In the genomic region with DNA sequence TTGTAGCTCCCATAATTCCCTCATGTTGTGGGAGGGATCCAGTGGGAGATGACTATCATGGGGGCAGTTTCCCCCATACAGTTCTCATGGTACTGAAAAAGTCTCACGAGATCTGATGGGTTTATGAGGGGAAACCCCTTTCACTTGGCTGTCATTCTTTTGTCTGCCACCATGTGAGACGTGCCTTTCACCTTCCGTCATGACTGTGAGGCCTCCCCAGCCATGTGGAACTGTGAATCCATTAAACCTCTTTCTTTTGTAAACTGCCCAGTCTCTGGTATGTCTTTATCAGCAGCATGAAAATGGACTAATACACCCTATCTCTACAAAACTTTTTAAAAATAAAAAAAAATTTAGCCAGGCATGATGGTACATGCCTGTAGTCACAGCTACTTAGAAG, we compare ENCODE assay signal across 26 cellular contexts. TPM values are rescaled to one million over a fixed set of nuclear protein-coding genes. Genes with fewer than 3 reads are reported as not detected.
DNase-seq lines count a peak whose midpoint lies in the region; ATAC-seq, FAIRE-seq and TF ChIP-seq lines count a peak whose summit lies in the region.
"Had no signal": no experiment of that assay in that cellular context is flagged by ENCODE, and none has a peak within 500 bp of the region (broad histone marks: within the 10 kb centered on the region; RNA-seq: fewer than 3 reads in every experiment).

No MANE protein-coding gene starts in this region.

- H3K4me2 ChIP-seq in HepG2 (ENCODE audit: low read depth, low read length): no peak overlapping the region
- H3K4me2 ChIP-seq: A549 had no signal

- no peak overlapping the region for H2AFZ ChIP-seq in HepG2 (ENCODE audit: low read length)

- no peak for ATAC-seq in HepG2
- ATAC-seq in right lobe of liver: no peak
- no peak for ATAC-seq in HG03025 (IDR thresholded peaks at IDR 0.05; ENCODE audit: low FRiP score, unreplicated experiment)
- ATAC-seq: A549 had no signal

- peaks cover 34% of the 10 kb centered on the region for H3K4me1 ChIP-seq in HepG2 (ENCODE audit: insufficient read depth, low read length)
- H3K4me1 ChIP-seq in right lobe of liver: no peaks in the 10 kb centered on the region
- H3K4me1 ChIP-seq: A549, BE2C, HAP-1 had no signal

- in situ Hi-C loops in HepG2 (cut with HindIII; ENCODE audit: extremely low pct_ligation_motif_present, low pct_unique_long_range_greater_than_20kb): no loop called here

- TF ChIP-seq CTCF in HepG2 (CRISPR knock-in tag; IDR thresholded peaks at IDR 0.05) (no peak), right lobe of liver (IDR thresholded peaks at IDR 0.05) (no peak)

- intact Hi-C loops in activated CD4-positive, alpha-beta T cell treated with anti-CD3 and anti-CD28 coated beads, Interleukin-2, amount 10 ng/mL, durations not matched to agents 24 days and 14 days (cut with micrococcal nuclease): no loop called here
- intact Hi-C loops in HepG2 (cut with micrococcal nuclease; ENCODE audit: unreplicated experiment): no loop called here
- intact Hi-C loops in right lobe of liver (cut with DNase I): no loop called here

- H3K9me3 ChIP-seq in HepG2 (ENCODE audit: low read length): no peaks in the 10 kb centered on the region
- no peaks in the 10 kb centered on the region for H3K9me3 ChIP-seq in right lobe of liver
- H3K9me3 ChIP-seq: A549; BE2C; BLaER1 treated with 17β-estradiol and CSF1 and Interleukin-3, amounts not matched to agents 10 nM and 100 nM; HAP-1 had no signal

- H3K36me3 ChIP-seq in HepG2 (replicated peaks in 1 of 2; ENCODE audit: control insufficient read depth in 1 of 2, insufficient read depth in 2 of 2, low read length in 2 of 2) (no peaks in the 10 kb centered on the region), right lobe of liver (no peaks in the 10 kb centered on the region)
- H3K36me3 ChIP-seq: BE2C; BLaER1 treated with 17β-estradiol and CSF1 and Interleukin-3, amounts not matched to agents 10 nM and 100 nM; HAP-1 had no signal

- TF ChIP-seq EP300 in HepG2 (IDR thresholded peaks at IDR 0.05; ENCODE audit: low read depth in 2 of 2, low read length in 2 of 2): no peak
- no peak for TF ChIP-seq EP300 in HepG2 (CRISPR knock-in tag; IDR thresholded peaks at IDR 0.05; ENCODE audit: borderline replicate concordance)

- CTCF ChIA-PET in HepG2 (lab: Yijun Ruan, JAX; ENCODE audit: low intra/inter-chr PET ratio, low total read pairs): no interaction called here

- no peak for DNase-seq in activated CD4-positive, alpha-beta T cell treated with anti-CD3 and anti-CD28 coated beads, Interleukin-2, amount 10 ng/mL, durations not matched to agents 24 days and 14 days
- no peak for DNase-seq in activated CD4-positive, alpha-beta T cell treated with anti-CD3 and anti-CD28 coated beads for 4 hours
- DNase-seq in HepG2 (ENCODE audit: low spot score) (no peak), right lobe of liver (no peak), left kidney (ENCODE audit: low read depth, low spot score) (peak; percentile 67)
- no peak for DNase-seq in central memory CD4-positive, alpha-beta T cell
- DNase-seq: 8988T; ACHN; AML-193; BE2C; CD4-positive, alpha-beta T cell; CD8-positive, alpha-beta memory T cell; DMS 273 treated with DMSO at 0.1 percent for 48 hours; DMS79; EL; GDM1; GOT3; HFFc6 had no signal

- peak overlapping the region; percentile 34 for H3K27ac Mint-ChIP-seq in activated CD4-positive, alpha-beta T cell treated with anti-CD3 and anti-CD28 coated beads, Interleukin-2, amount 10 ng/mL, durations not matched to agents 24 days and 14 days
- H3K27ac Mint-ChIP-seq: CD14-positive monocyte; CD4-positive, alpha-beta T cell; HFFc6 had no signal

- no peaks in the 10 kb centered on the region for H3K9me3 Mint-ChIP-seq in activated CD4-positive, alpha-beta T cell treated with anti-CD3 and anti-CD28 coated beads, Interleukin-2, amount 10 ng/mL, durations not matched to agents 24 days and 14 days
- H3K9me3 Mint-ChIP-seq: CD4-positive, alpha-beta T cell; CD8-positive, alpha-beta memory T cell; HFFc6 had no signal

- TF ChIP-seq POLR2A in HepG2 (IDR thresholded peaks at IDR 0.05; ENCODE audit: insufficient read depth in 1 of 2, low read depth in 2 of 2, low read length in 2 of 2) (no peak), right lobe of liver (IDR thresholded peaks at IDR 0.05) (no peak)

- FAIRE-seq in HepG2 (lab: Jason Lieb, UNC): no peak
- FAIRE-seq: A549, D721Med, GM12891, H54 had no signal

- no peak overlapping the region for H3K4me3 Mint-ChIP-seq in activated CD4-positive, alpha-beta T cell treated with anti-CD3 and anti-CD28 coated beads, Interleukin-2, amount 10 ng/mL, durations not matched to agents 24 days and 14 days
- H3K4me3 Mint-ChIP-seq: CD14-positive monocyte; CD4-positive, alpha-beta T cell; CD8-positive, alpha-beta memory T cell; HFFc6 had no signal

- TF ChIP-seq RAD21 in HepG2 (CRISPR knock-in tag; IDR thresholded peaks at IDR 0.05): no peak

- peaks cover 4% of the 10 kb centered on the region for H3K4me1 Mint-ChIP-seq in activated CD4-positive, alpha-beta T cell treated with anti-CD3 and anti-CD28 coated beads, Interleukin-2, amount 10 ng/mL, durations not matched to agents 24 days and 14 days
- H3K4me1 Mint-ChIP-seq: CD8-positive, alpha-beta memory T cell had no signal

- POLR2A ChIA-PET in HepG2 (lab: Yijun Ruan, JAX): interaction anchor here (1.3 to 1.6 kb wide), 2 partner anchors 24 to 90 kb away, joined by 4 read pairs; a partner anchor contains a TSS

- no TSS peak for BruUV-seq in HepG2 (replicated peaks; lab: Mats Ljungman, UMichigan)

- no peaks in the 10 kb centered on the region for H4K20me1 ChIP-seq in HepG2 (ENCODE audit: insufficient read depth, low read length)
- H4K20me1 ChIP-seq: BLaER1 treated with 17β-estradiol and CSF1 and Interleukin-3, amounts not matched to agents 10 nM and 100 nM had no signal

- H3K27ac ChIP-seq in HepG2 (ENCODE audit: extremely low read length, insufficient read depth, low read length) (no peak overlapping the region), right lobe of liver (no peak overlapping the region)
- H3K27ac ChIP-seq: A549; BLaER1 treated with 17β-estradiol and CSF1 and Interleukin-3, amounts not matched to agents 10 nM and 100 nM had no signal

- no peak overlapping the region for H3K9ac ChIP-seq in HepG2 (ENCODE audit: insufficient read depth, low read depth, low read length)
- H3K9ac ChIP-seq: BLaER1 treated with 17β-estradiol and CSF1 and Interleukin-3, amounts not matched to agents 10 nM and 100 nM had no signal

- no peaks in the 10 kb centered on the region for H3K36me3 Mint-ChIP-seq in activated CD4-positive, alpha-beta T cell treated with anti-CD3 and anti-CD28 coated beads, Interleukin-2, amount 10 ng/mL, durations not matched to agents 24 days and 14 days (ENCODE audit: low read depth)
- H3K36me3 Mint-ChIP-seq: CD14-positive monocyte; CD8-positive, alpha-beta memory T cell had no signal

- H3K27me3 Mint-ChIP-seq in activated CD4-positive, alpha-beta T cell treated with anti-CD3 and anti-CD28 coated beads, Interleukin-2, amount 10 ng/mL, durations not matched to agents 24 days and 14 days: peaks cover 34% of the 10 kb centered on the region

- WGBS in HepG2 (ENCODE audit: low lambda C conversion rate): 71% methylated on average over 3 of the region's 3 CpGs
- 78% methylated on average over 3 of the region's 3 CpGs for WGBS in right lobe of liver (ENCODE audit: insufficient coverage, low coverage, low lambda C conversion rate, missing lambda C conversion rate)

- no peaks in the 10 kb centered on the region; a peak in 1 of 5 replicates for H3K27me3 ChIP-seq in HepG2 (ENCODE audit: control insufficient read depth in 1 of 2, insufficient read depth in 2 of 2, low read length in 2 of 2)
- no peaks in the 10 kb centered on the region for H3K27me3 ChIP-seq in right lobe of liver
- H3K27me3 ChIP-seq: BE2C had no signal

- H3K4me3 ChIP-seq in HepG2 (replicated peaks in 1 of 3; ENCODE audit: insufficient read depth in 1 of 3, low read depth in 2 of 3, low read length in 3 of 3) (no peak overlapping the region), right lobe of liver (no peak overlapping the region)
- H3K4me3 ChIP-seq: A549; BLaER1 treated with 17β-estradiol and CSF1 and Interleukin-3, amounts not matched to agents 10 nM and 100 nM; HAP-1 had no signal

- no peaks in the 10 kb centered on the region for H3K79me2 ChIP-seq in HepG2 (ENCODE audit: insufficient read depth, low read length)

RNA-seq across cellular contexts. Expression of a gene that starts 6.2 kb away (rescaled TPM):
- 0.05 and 0.07 TPM in 2 replicates for total RNA-seq in activated CD4-positive, alpha-beta T cell treated with anti-CD3 and anti-CD28 coated beads, Interleukin-2, amount 10 ng/mL, durations not matched to agents 24 days and 14 days
- 0.83 and 1.1 TPM in 2 replicates for total RNA-seq in HepG2 (2016; rRNA removed; fragmentation: Illumina TruSeq; extraction: Trizol)
- total RNA-seq in HepG2 (2016; cell fraction: cytosol; rRNA removed; fragmentation: Illumina TruSeq; extraction: Trizol; ENCODE audit: low read depth): 0.09 and 0.10 TPM in 2 replicates
- total RNA-seq in HepG2 (2016; cell fraction: insoluble cytoplasmic fraction; rRNA removed; fragmentation: Illumina TruSeq; extraction: Trizol): 0.67 and 0.91 TPM in 2 replicates
- 0.28 and 0.34 TPM in 2 replicates for total RNA-seq in HepG2 (2016; cell fraction: membrane; rRNA removed; fragmentation: Illumina TruSeq; extraction: Trizol)
- 0.81 TPM in 2 replicates for total RNA-seq in HepG2 (2016; cell fraction: nucleus; rRNA removed; fragmentation: Illumina TruSeq; extraction: Trizol)
- polyA plus RNA-seq in HepG2 (2011; rRNA removed): 0.87 and 1.4 TPM in 2 replicates
- polyA plus RNA-seq in HepG2 (2011; cell fraction: cytosol; rRNA removed): 0.77 and 0.94 TPM in 2 replicates
- polyA plus RNA-seq in HepG2 (2011; cell fraction: nucleus; rRNA removed): 1.7 and 2.6 TPM in 2 replicates
- 0.81 and 0.91 TPM in 2 replicates for polyA plus RNA-seq in HepG2 (2012)
- polyA plus RNA-seq in HepG2 (2016; cell fraction: cytosol; fragmentation: Illumina TruSeq; extraction: Trizol; ENCODE audit: low read depth): 0.05 TPM in 1 of 2 replicates, not detected in the other
- polyA plus RNA-seq in HepG2 (2016; cell fraction: insoluble cytoplasmic fraction; fragmentation: Illumina TruSeq; extraction: Trizol; ENCODE audit: low read depth): 0.34 and 0.68 TPM in 2 replicates
- polyA plus RNA-seq in HepG2 (2016; cell fraction: membrane; fragmentation: Illumina TruSeq; extraction: Trizol; ENCODE audit: low read depth): 0.08 and 0.13 TPM in 2 replicates
- polyA plus RNA-seq in HepG2 (2016; cell fraction: nucleus; fragmentation: Illumina TruSeq; extraction: Trizol; ENCODE audit: insufficient read depth, low read depth): 1.6 and 1.7 TPM in 2 replicates
- 0.56 and 2.3 TPM in 2 replicates for polyA minus RNA-seq in HepG2 (2011; rRNA and poly(A)+ RNA removed; ENCODE audit: low replicate concordance)
- polyA minus RNA-seq in HepG2 (2011; cell fraction: cytosol; rRNA and poly(A)+ RNA removed): 0.79 and 0.89 TPM in 2 replicates
- polyA minus RNA-seq in HepG2 (2011; cell fraction: nucleus; rRNA and poly(A)+ RNA removed): 0.77 and 1.1 TPM in 2 replicates
- total RNA-seq in right lobe of liver: under 1 TPM; 0.06 to 0.42 (median 0.12) TPM

RNA-seq across cellular contexts. Expression of a gene that starts 36.7 kb away (rescaled TPM):
- total RNA-seq in activated CD4-positive, alpha-beta T cell treated with anti-CD3 and anti-CD28 coated beads, Interleukin-2, amount 10 ng/mL, durations not matched to agents 24 days and 14 days: 29.5 and 30.3 TPM in 2 replicates
- total RNA-seq in HepG2 (2016; rRNA removed; fragmentation: Illumina TruSeq; extraction: Trizol) (26.8 and 27.9 TPM in 2 replicates), right lobe of liver (10 to 100 TPM; 11.1 to 27.0 (median 12.3) TPM)
- 17.3 and 18.4 TPM in 2 replicates for total RNA-seq in HepG2 (2016; cell fraction: cytosol; rRNA removed; fragmentation: Illumina TruSeq; extraction: Trizol; ENCODE audit: low read depth)
- total RNA-seq in HepG2 (2016; cell fraction: insoluble cytoplasmic fraction; rRNA removed; fragmentation: Illumina TruSeq; extraction: Trizol): 21.1 and 25.4 TPM in 2 replicates
- 36.4 and 39.9 TPM in 2 replicates for total RNA-seq in HepG2 (2016; cell fraction: membrane; rRNA removed; fragmentation: Illumina TruSeq; extraction: Trizol)
- total RNA-seq in HepG2 (2016; cell fraction: nucleus; rRNA removed; fragmentation: Illumina TruSeq; extraction: Trizol): 13.2 and 14.4 TPM in 2 replicates
- 42.0 and 48.5 TPM in 2 replicates for polyA plus RNA-seq in HepG2 (2011; rRNA removed)
- polyA plus RNA-seq in HepG2 (2011; cell fraction: cytosol; rRNA removed): 38.1 and 38.8 TPM in 2 replicates
- polyA plus RNA-seq in HepG2 (2011; cell fraction: nucleus; rRNA removed): 36.5 and 41.2 TPM in 2 replicates
- 23.6 and 24.0 TPM in 2 replicates for polyA plus RNA-seq in HepG2 (2012)
- 15.6 and 18.2 TPM in 2 replicates for polyA plus RNA-seq in HepG2 (2016; cell fraction: cytosol; fragmentation: Illumina TruSeq; extraction: Trizol; ENCODE audit: low read depth)
- 26.9 and 33.5 TPM in 2 replicates for polyA plus RNA-seq in HepG2 (2016; cell fraction: insoluble cytoplasmic fraction; fragmentation: Illumina TruSeq; extraction: Trizol; ENCODE audit: low read depth)
- 35.0 and 37.3 TPM in 2 replicates for polyA plus RNA-seq in HepG2 (2016; cell fraction: membrane; fragmentation: Illumina TruSeq; extraction: Trizol; ENCODE audit: low read depth)
- 29.9 and 31.9 TPM in 2 replicates for polyA plus RNA-seq in HepG2 (2016; cell fraction: nucleus; fragmentation: Illumina TruSeq; extraction: Trizol; ENCODE audit: insufficient read depth, low read depth)
- polyA minus RNA-seq in HepG2 (2011; rRNA and poly(A)+ RNA removed; ENCODE audit: low replicate concordance): 47.3 TPM in 2 replicates
- 15.6 and 18.5 TPM in 2 replicates for polyA minus RNA-seq in HepG2 (2011; cell fraction: cytosol; rRNA and poly(A)+ RNA removed)
- polyA minus RNA-seq in HepG2 (2011; cell fraction: nucleus; rRNA and poly(A)+ RNA removed): 15.3 and 17.8 TPM in 2 replicates

RNA-seq across cellular contexts. Expression of a gene that starts 39.4 kb away (rescaled TPM):
- 121 and 128 TPM in 2 replicates for total RNA-seq in activated CD4-positive, alpha-beta T cell treated with anti-CD3 and anti-CD28 coated beads, Interleukin-2, amount 10 ng/mL, durations not matched to agents 24 days and 14 days
- 132 and 179 TPM in 2 replicates for total RNA-seq in HepG2 (2016; rRNA removed; fragmentation: Illumina TruSeq; extraction: Trizol)
- 46.7 and 51.0 TPM in 2 replicates for total RNA-seq in HepG2 (2016; cell fraction: cytosol; rRNA removed; fragmentation: Illumina TruSeq; extraction: Trizol; ENCODE audit: low read depth)
- 140 and 190 TPM in 2 replicates for total RNA-seq in HepG2 (2016; cell fraction: insoluble cytoplasmic fraction; rRNA removed; fragmentation: Illumina TruSeq; extraction: Trizol)
- 65.8 and 75.9 TPM in 2 replicates for total RNA-seq in HepG2 (2016; cell fraction: membrane; rRNA removed; fragmentation: Illumina TruSeq; extraction: Trizol)
- 79.3 and 85.4 TPM in 2 replicates for total RNA-seq in HepG2 (2016; cell fraction: nucleus; rRNA removed; fragmentation: Illumina TruSeq; extraction: Trizol)
- 47.7 and 54.7 TPM in 2 replicates for polyA plus RNA-seq in HepG2 (2011; rRNA removed)
- polyA plus RNA-seq in HepG2 (2011; cell fraction: cytosol; rRNA removed): 23.0 and 30.1 TPM in 2 replicates
- 24.7 and 29.9 TPM in 2 replicates for polyA plus RNA-seq in HepG2 (2011; cell fraction: nucleus; rRNA removed)
- polyA plus RNA-seq in HepG2 (2012): 75.2 and 76.1 TPM in 2 replicates
- 45.0 and 48.2 TPM in 2 replicates for polyA plus RNA-seq in HepG2 (2016; cell fraction: cytosol; fragmentation: Illumina TruSeq; extraction: Trizol; ENCODE audit: low read depth)
- 221 and 228 TPM in 2 replicates for polyA plus RNA-seq in HepG2 (2016; cell fraction: insoluble cytoplasmic fraction; fragmentation: Illumina TruSeq; extraction: Trizol; ENCODE audit: low read depth)
- polyA plus RNA-seq in HepG2 (2016; cell fraction: membrane; fragmentation: Illumina TruSeq; extraction: Trizol; ENCODE audit: low read depth): 64.6 and 70.7 TPM in 2 replicates
- 97.9 and 98.9 TPM in 2 replicates for polyA plus RNA-seq in HepG2 (2016; cell fraction: nucleus; fragmentation: Illumina TruSeq; extraction: Trizol; ENCODE audit: insufficient read depth, low read depth)
- 61.1 and 62.3 TPM in 2 replicates for polyA minus RNA-seq in HepG2 (2011; rRNA and poly(A)+ RNA removed; ENCODE audit: low replicate concordance)
- 44.7 and 52.7 TPM in 2 replicates for polyA minus RNA-seq in HepG2 (2011; cell fraction: cytosol; rRNA and poly(A)+ RNA removed)
- 116 and 129 TPM in 2 replicates for polyA minus RNA-seq in HepG2 (2011; cell fraction: nucleus; rRNA and poly(A)+ RNA removed)
- total RNA-seq in right lobe of liver: 10 to 100 TPM; 32.7 to 40.3 (median 35.2) TPM

RNA-seq across cellular contexts. Expression of a gene that starts 41.6 kb away (rescaled TPM):
- total RNA-seq in activated CD4-positive, alpha-beta T cell treated with anti-CD3 and anti-CD28 coated beads, Interleukin-2, amount 10 ng/mL, durations not matched to agents 24 days and 14 days: 0.16 TPM in 1 of 2 replicates, not detected in the other
- total RNA-seq in HepG2 (2016; rRNA removed; fragmentation: Illumina TruSeq; extraction: Trizol): 2.3 TPM in 2 replicates
- total RNA-seq in HepG2 (2016; cell fraction: cytosol; rRNA removed; fragmentation: Illumina TruSeq; extraction: Trizol; ENCODE audit: low read depth): 0.40 and 0.71 TPM in 2 replicates
- total RNA-seq in HepG2 (2016; cell fraction: insoluble cytoplasmic fraction; rRNA removed; fragmentation: Illumina TruSeq; extraction: Trizol): 1.8 and 2.2 TPM in 2 replicates
- 1.9 and 2.0 TPM in 2 replicates for total RNA-seq in HepG2 (2016; cell fraction: membrane; rRNA removed; fragmentation: Illumina TruSeq; extraction: Trizol)
- total RNA-seq in HepG2 (2016; cell fraction: nucleus; rRNA removed; fragmentation: Illumina TruSeq; extraction: Trizol): 0.97 and 1.3 TPM in 2 replicates
- polyA plus RNA-seq in HepG2 (2011; rRNA removed): 5.8 and 6.1 TPM in 2 replicates
- polyA plus RNA-seq in HepG2 (2011; cell fraction: cytosol; rRNA removed): 5.6 and 6.2 TPM in 2 replicates
- 5.3 and 5.6 TPM in 2 replicates for polyA plus RNA-seq in HepG2 (2011; cell fraction: nucleus; rRNA removed)
- 1.7 and 2.5 TPM in 2 replicates for polyA plus RNA-seq in HepG2 (2012)
- 1.2 and 1.3 TPM in 2 replicates for polyA plus RNA-seq in HepG2 (2016; cell fraction: cytosol; fragmentation: Illumina TruSeq; extraction: Trizol; ENCODE audit: low read depth)
- 5.4 TPM in 2 replicates for polyA plus RNA-seq in HepG2 (2016; cell fraction: insoluble cytoplasmic fraction; fragmentation: Illumina TruSeq; extraction: Trizol; ENCODE audit: low read depth)
- polyA plus RNA-seq in HepG2 (2016; cell fraction: membrane; fragmentation: Illumina TruSeq; extraction: Trizol; ENCODE audit: low read depth): 3.7 and 3.8 TPM in 2 replicates
- 4.1 and 4.5 TPM in 2 replicates for polyA plus RNA-seq in HepG2 (2016; cell fraction: nucleus; fragmentation: Illumina TruSeq; extraction: Trizol; ENCODE audit: insufficient read depth, low read depth)
- 0.35 and 3.6 TPM in 2 replicates for polyA minus RNA-seq in HepG2 (2011; rRNA and poly(A)+ RNA removed; ENCODE audit: low replicate concordance)
- 1.4 and 2.5 TPM in 2 replicates for polyA minus RNA-seq in HepG2 (2011; cell fraction: cytosol; rRNA and poly(A)+ RNA removed)
- 0.52 and 0.99 TPM in 2 replicates for polyA minus RNA-seq in HepG2 (2011; cell fraction: nucleus; rRNA and poly(A)+ RNA removed)
- 1 to 10 TPM in 1 of 6 experiments, under 1 TPM in 2, not detected in 3; 0.11 to 1.2 (median 0.11) TPM for total RNA-seq in right lobe of liver
- total RNA-seq: CD8-positive, alpha-beta memory T cell; HFFc6 had no signal
- polyA plus RNA-seq: CD8-positive, alpha-beta memory T cell had no signal

RNA-seq across cellular contexts. Expression of a gene that starts 55.9 kb away (rescaled TPM):
- total RNA-seq in activated CD4-positive, alpha-beta T cell treated with anti-CD3 and anti-CD28 coated beads, Interleukin-2, amount 10 ng/mL, durations not matched to agents 24 days and 14 days: 22.9 and 25.8 TPM in 2 replicates
- total RNA-seq in HepG2 (2016; rRNA removed; fragmentation: Illumina TruSeq; extraction: Trizol) (3.9 and 6.7 TPM in 2 replicates), right lobe of liver (10 to 100 TPM in 4 of 6 experiments, 1 to 10 TPM in 2; 9.0 to 27.9 (median 19.6) TPM)
- 1.6 TPM in 2 replicates for total RNA-seq in HepG2 (2016; cell fraction: cytosol; rRNA removed; fragmentation: Illumina TruSeq; extraction: Trizol; ENCODE audit: low read depth)
- 4.7 and 7.5 TPM in 2 replicates for total RNA-seq in HepG2 (2016; cell fraction: insoluble cytoplasmic fraction; rRNA removed; fragmentation: Illumina TruSeq; extraction: Trizol)
- total RNA-seq in HepG2 (2016; cell fraction: membrane; rRNA removed; fragmentation: Illumina TruSeq; extraction: Trizol): 2.1 and 3.5 TPM in 2 replicates
- total RNA-seq in HepG2 (2016; cell fraction: nucleus; rRNA removed; fragmentation: Illumina TruSeq; extraction: Trizol): 6.4 and 10.0 TPM in 2 replicates
- 7.8 and 13.5 TPM in 2 replicates for polyA plus RNA-seq in HepG2 (2011; rRNA removed)
- 5.7 TPM in 2 replicates for polyA plus RNA-seq in HepG2 (2011; cell fraction: cytosol; rRNA removed)
- polyA plus RNA-seq in HepG2 (2011; cell fraction: nucleus; rRNA removed): 29.5 and 34.5 TPM in 2 replicates
- 4.3 and 5.5 TPM in 2 replicates for polyA plus RNA-seq in HepG2 (2012)
- 0.87 and 1.1 TPM in 2 replicates for polyA plus RNA-seq in HepG2 (2016; cell fraction: cytosol; fragmentation: Illumina TruSeq; extraction: Trizol; ENCODE audit: low read depth)
- polyA plus RNA-seq in HepG2 (2016; cell fraction: insoluble cytoplasmic fraction; fragmentation: Illumina TruSeq; extraction: Trizol; ENCODE audit: low read depth): 3.0 and 5.2 TPM in 2 replicates
- polyA plus RNA-seq in HepG2 (2016; cell fraction: membrane; fragmentation: Illumina TruSeq; extraction: Trizol; ENCODE audit: low read depth): 1.7 and 1.9 TPM in 2 replicates
- 16.3 and 17.6 TPM in 2 replicates for polyA plus RNA-seq in HepG2 (2016; cell fraction: nucleus; fragmentation: Illumina TruSeq; extraction: Trizol; ENCODE audit: insufficient read depth, low read depth)
- polyA minus RNA-seq in HepG2 (2011; rRNA and poly(A)+ RNA removed; ENCODE audit: low replicate concordance): 0.58 and 15.8 TPM in 2 replicates
- 1.7 and 2.0 TPM in 2 replicates for polyA minus RNA-seq in HepG2 (2011; cell fraction: cytosol; rRNA and poly(A)+ RNA removed)
- polyA minus RNA-seq in HepG2 (2011; cell fraction: nucleus; rRNA and poly(A)+ RNA removed): 6.4 and 9.6 TPM in 2 replicates
